ENCODE assay signal across 1 cellular context in the genomic region with DNA sequence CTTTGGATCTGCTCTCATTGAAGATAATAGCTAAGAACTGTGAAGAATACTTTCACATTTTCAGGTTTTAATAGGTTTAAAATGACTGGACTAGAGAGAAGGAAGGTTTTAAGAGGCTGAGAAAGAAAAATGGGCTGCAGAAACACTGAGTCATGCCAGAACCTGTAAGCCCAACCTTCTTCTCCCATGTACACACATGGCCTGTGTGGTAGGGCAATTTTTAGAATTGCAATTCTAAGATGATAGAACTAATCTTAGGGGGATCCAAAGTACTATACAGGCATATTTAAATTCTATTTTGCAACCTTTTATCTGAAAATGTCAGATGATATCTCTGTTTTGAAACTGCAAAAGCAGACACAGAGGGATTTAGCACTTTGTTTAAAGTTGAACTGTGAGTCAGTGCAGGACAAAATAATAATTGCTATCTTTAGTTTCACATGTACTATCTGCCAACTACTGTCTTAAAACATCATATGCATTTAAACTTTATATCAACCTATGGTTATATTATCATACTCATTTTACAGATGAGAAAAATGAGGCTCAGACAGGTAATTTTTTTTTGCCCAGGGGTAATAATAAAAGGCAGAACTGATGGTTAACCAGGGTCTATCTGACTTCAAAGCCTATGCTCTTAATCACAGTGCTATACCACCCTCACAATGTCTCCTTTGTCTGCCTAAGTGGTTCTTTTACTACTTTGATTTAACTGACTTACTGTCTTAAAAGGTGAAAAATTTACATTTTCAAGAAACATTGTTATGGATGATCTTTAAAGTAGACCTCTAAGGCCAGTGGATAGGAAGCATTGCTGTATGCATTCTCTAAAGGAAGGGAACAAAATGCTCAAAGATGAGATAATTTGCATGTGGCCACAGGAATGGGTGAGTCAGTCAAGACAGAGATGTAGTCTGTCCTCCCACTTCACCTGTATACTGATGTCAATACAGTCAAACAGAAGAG.
TF ChIP-seq lines count a peak whose summit lies in the region.

No MANE protein-coding gene starts in this region.

TF ChIP-seq in HepG2, 621 proteins besides CTCF, POLR2A, EP300 and RAD21 (continued from another document):
- TF ChIP-seq GABPB1 (CRISPR knock-in tag; IDR thresholded peaks at IDR 0.05) (no peak), RELA (CRISPR knock-in tag; IDR thresholded peaks at IDR 0.05) (no peak), KLF13 (CRISPR knock-in tag; IDR thresholded peaks at IDR 0.05) (no peak), ZNF678 (CRISPR knock-in tag; IDR thresholded peaks at IDR 0.05) (no peak), TAF1 (CRISPR knock-in tag; IDR thresholded peaks at IDR 0.05) (no peak)
- TF ChIP-seq, protein P1, sequence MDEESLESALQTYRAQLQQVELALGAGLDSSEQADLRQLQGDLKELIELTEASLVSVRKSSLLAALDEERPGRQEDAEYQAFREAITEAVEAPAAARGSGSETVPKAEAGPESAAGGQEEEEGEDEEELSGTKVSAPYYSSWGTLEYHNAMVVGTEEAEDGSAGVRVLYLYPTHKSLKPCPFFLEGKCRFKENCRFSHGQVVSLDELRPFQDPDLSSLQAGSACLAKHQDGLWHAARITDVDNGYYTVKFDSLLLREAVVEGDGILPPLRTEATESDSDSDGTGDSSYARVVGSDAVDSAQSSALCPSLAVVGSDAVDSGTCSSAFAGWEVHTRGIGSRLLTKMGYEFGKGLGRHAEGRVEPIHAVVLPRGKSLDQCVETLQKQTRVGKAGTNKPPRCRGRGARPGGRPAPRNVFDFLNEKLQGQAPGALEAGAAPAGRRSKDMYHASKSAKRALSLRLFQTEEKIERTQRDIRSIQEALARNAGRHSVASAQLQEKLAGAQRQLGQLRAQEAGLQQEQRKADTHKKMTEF (CRISPR knock-in tag; IDR thresholded peaks at IDR 0.05) = no peak
